Comparison of ENCODE assay signal across 24 cellular contexts in genomic region chr12:3571323-3571722, GRCh38.
"Had no signal": no experiment of that assay in that cellular context is flagged by ENCODE, and none has a peak within 500 bp of the region (broad histone marks: within the 10 kb centered on the region; RNA-seq: fewer than 3 reads in every experiment).

No MANE protein-coding gene starts in this region.

- H3K4me3 ChIP-seq: esophagus muscularis mucosa, gastroesophageal sphincter, heart left ventricle, lower lobe of right lung, ovary, right lobe of liver, testis, tibial artery, upper lobe of left lung had no signal

- H3K9me3 Mint-ChIP-seq: immature natural killer cell; memory B cell; natural killer cell; stimulated activated effector memory CD8-positive, alpha-beta T cell treated with anti-CD3 and anti-CD28 coated beads, Interleukin-12 subunit alpha, Interleukin-12 subunit beta, amount 100 ng/mL, for 72 hours had no signal

- ATAC-seq: foreskin keratinocyte; gastroesophageal sphincter; heart left ventricle; left ventricle myocardium superior; lower lobe of right lung; natural killer cell; right lobe of liver; stimulated activated effector memory CD8-positive, alpha-beta T cell treated with anti-CD3 and anti-CD28 coated beads, Interleukin-12 subunit alpha, Interleukin-12 subunit beta, amount 100 ng/mL, for 72 hours had no signal

- H3K4me1 ChIP-seq: esophagus muscularis mucosa, foreskin keratinocyte, gastroesophageal sphincter, heart left ventricle, lower lobe of right lung, right lobe of liver, testis, tibial artery, upper lobe of left lung had no signal

- H3K27ac Mint-ChIP-seq: immature natural killer cell; memory B cell; natural killer cell; stimulated activated effector memory CD8-positive, alpha-beta T cell treated with anti-CD3 and anti-CD28 coated beads, Interleukin-12 subunit alpha, Interleukin-12 subunit beta, amount 100 ng/mL, for 72 hours had no signal

- H3K4me1 Mint-ChIP-seq: immature natural killer cell; memory B cell; natural killer cell; stimulated activated effector memory CD8-positive, alpha-beta T cell treated with anti-CD3 and anti-CD28 coated beads, Interleukin-12 subunit alpha, Interleukin-12 subunit beta, amount 100 ng/mL, for 72 hours had no signal

- H3K27ac ChIP-seq: esophagus muscularis mucosa, foreskin keratinocyte, gastroesophageal sphincter, heart left ventricle, lower lobe of right lung, ovary, right lobe of liver, testis, tibial artery, upper lobe of left lung had no signal

- H3K36me3 ChIP-seq: esophagus muscularis mucosa, gastroesophageal sphincter, heart left ventricle, lower lobe of right lung, ovary, right lobe of liver, tibial artery, upper lobe of left lung had no signal

- H3K36me3 Mint-ChIP-seq: immature natural killer cell; memory B cell; natural killer cell; stimulated activated effector memory CD8-positive, alpha-beta T cell treated with anti-CD3 and anti-CD28 coated beads, Interleukin-12 subunit alpha, Interleukin-12 subunit beta, amount 100 ng/mL, for 72 hours had no signal

- H3K27me3 ChIP-seq: ovary, right lobe of liver, testis, upper lobe of left lung had no signal

- DNase-seq: cerebellar nuclear complex; effector CD8-positive, alpha-beta T cell; heart left ventricle; hypothalamus; immature natural killer cell; islet precursor cell; left ventricle myocardium superior; lower lobe of right lung; natural killer cell; occipital lobe; ovary; right lobe of liver; stimulated activated CD4-positive, alpha-beta T cell treated with anti-CD3 and anti-CD28 coated beads, Interleukin-2, amount 100 ng/mL, for 24 hours; stimulated activated CD4-positive, alpha-beta T cell treated with anti-CD3 and anti-CD28 coated beads, Interleukin-4, amount 100 ng/mL, for 24 hours; stimulated activated naive CD4-positive, alpha-beta T cell treated with Interleukin-2 at 50 U/mL for 16 hours; substantia nigra; testis; upper lobe of left lung had no signal

- H3K9me3 ChIP-seq: esophagus muscularis mucosa, gastroesophageal sphincter, heart left ventricle, lower lobe of right lung, ovary, right lobe of liver, testis, tibial artery, upper lobe of left lung had no signal

- H3K4me3 Mint-ChIP-seq: immature natural killer cell; memory B cell; natural killer cell; stimulated activated effector memory CD8-positive, alpha-beta T cell treated with anti-CD3 and anti-CD28 coated beads, Interleukin-12 subunit alpha, Interleukin-12 subunit beta, amount 100 ng/mL, for 72 hours had no signal
